21 cellular contexts compared by ENCODE assay signal in the genomic region with DNA sequence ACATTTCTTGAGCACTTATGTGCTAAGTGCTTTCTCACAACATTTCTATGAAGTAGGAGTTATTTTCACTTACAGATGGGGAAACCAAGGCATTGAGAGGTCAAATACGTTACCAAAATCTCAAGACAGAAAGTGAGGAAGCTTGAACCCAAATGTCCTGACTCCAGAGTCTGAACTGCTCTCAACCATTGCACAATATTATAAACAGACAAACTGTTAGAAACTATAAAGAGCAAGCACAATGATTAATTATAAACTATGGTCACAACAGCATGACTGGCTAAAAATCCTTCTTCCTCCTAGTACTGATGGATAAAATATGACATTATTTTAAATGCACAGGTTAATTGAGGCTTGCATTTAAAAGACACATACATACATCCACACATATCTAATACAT.
DNase-seq lines count a peak whose midpoint lies in the region; ATAC-seq, FAIRE-seq and TF ChIP-seq lines count a peak whose summit lies in the region.
"Had no signal": no experiment of that assay in that cellular context is flagged by ENCODE, and none has a peak within 500 bp of the region (broad histone marks: within the 10 kb centered on the region; RNA-seq: fewer than 3 reads in every experiment).

No MANE protein-coding gene starts in this region.

- no peak overlapping the region for H4K91ac ChIP-seq in H1 (replicated peaks; ENCODE audit: insufficient read length, low read length)

- POLR2A ChIA-PET in H1 (lab: Charles Lee; ENCODE audit: partially characterized antibody): interaction anchor here (0.7 kb wide), 1 partner anchor 65 kb away, joined by 3 read pairs; no protein-coding TSS in a partner anchor

- intact Hi-C loops in activated CD4-positive, alpha-beta T cell treated with anti-CD3 and anti-CD28 coated beads, Interleukin-2, amount 10 ng/mL, durations not matched to agents 24 days and 14 days (cut with micrococcal nuclease): no loop called here

- no peak overlapping the region for H2BK120ac ChIP-seq in H1 (replicated peaks; ENCODE audit: low read depth, low read length)

- no peaks in the 10 kb centered on the region for H3K9me2 ChIP-seq in Loucy (replicated peaks; ENCODE audit: low read depth, low read length)

- TF ChIP-seq EP300 in H1 (IDR thresholded peaks at IDR 0.05; ENCODE audit: borderline replicate concordance in 1 of 2, low read depth in 2 of 2, low read length in 2 of 2): no peak

- no peaks in the 10 kb centered on the region for H3K23me2 ChIP-seq in H1 (ENCODE audit: low read depth, low read length)

- H3K27me3 ChIP-seq in Loucy (ENCODE audit: insufficient read depth, low read length, poor library complexity, severe bottlenecking) (no peaks in the 10 kb centered on the region), H1 (replicated peaks in 1 of 4; ENCODE audit: control insufficient read depth in 3 of 4, extremely low read depth in 1 of 4, insufficient read depth in 3 of 4, low read length in 3 of 4) (no peaks in the 10 kb centered on the region), neural progenitor cell (no peaks in the 10 kb centered on the region)

- no peaks in the 10 kb centered on the region for H3K4me1 Mint-ChIP-seq in neural progenitor cell
- no peaks in the 10 kb centered on the region for H3K4me1 Mint-ChIP-seq in activated CD4-positive, alpha-beta T cell treated with anti-CD3 and anti-CD28 coated beads, Interleukin-2, amount 10 ng/mL, durations not matched to agents 24 days and 14 days

- no peak for TF ChIP-seq POLR2A in H1 (IDR thresholded peaks at IDR 0.05; ENCODE audit: control extremely low read depth in 1 of 2, low read depth in 2 of 2, low read length in 2 of 2)

- TF ChIP-seq RAD21 in H1 (IDR thresholded peaks at IDR 0.05 in 1 of 2, conservative IDR thresholded peaks at IDR 0.05 in 1 of 2; ENCODE audit: low read depth in 2 of 2, low read length in 2 of 2): no peak

- H3K56ac ChIP-seq in H1 (replicated peaks; ENCODE audit: insufficient read length, low read depth, low read length): no peak overlapping the region

- H3K27ac Mint-ChIP-seq in neural progenitor cell: no peak overlapping the region
- H3K27ac Mint-ChIP-seq in activated CD4-positive, alpha-beta T cell treated with anti-CD3 and anti-CD28 coated beads, Interleukin-2, amount 10 ng/mL, durations not matched to agents 24 days and 14 days: no peak overlapping the region
- H3K27ac Mint-ChIP-seq: CD4-positive, alpha-beta T cell; GM23338; HFFc6 had no signal

- CTCF ChIA-PET in H1 (lab: Charles Lee; ENCODE audit: partially characterized antibody): interaction anchor here (2.3 kb wide), 1 partner anchor 27 kb away, joined by 5 read pairs; no protein-coding TSS in a partner anchor

- no peak overlapping the region for H2BK20ac ChIP-seq in H1 (ENCODE audit: low read length)

- H3K36me3 ChIP-seq in Loucy (ENCODE audit: insufficient read depth, low read length) (no peaks in the 10 kb centered on the region), H1 (ENCODE audit: control insufficient read depth in 2 of 4, insufficient read depth in 4 of 4, low read length in 3 of 4) (no peaks in the 10 kb centered on the region), neural progenitor cell (no peaks in the 10 kb centered on the region)

- peak overlapping the region; percentile 9; the same call in 1 of the 2 replicates for H2AFZ ChIP-seq in Loucy (ENCODE audit: low read length)
- H2AFZ ChIP-seq in H1 (ENCODE audit: low read length): 0 out of 2 replicates have a peak overlapping the region, but pooled peaks have one; percentile 2
- peak overlapping the region; percentile 18 for H2AFZ ChIP-seq in neural progenitor cell (replicated peaks)
- H2AFZ ChIP-seq: GM23338 had no signal

- no peak overlapping the region for H4K8ac ChIP-seq in H1 (ENCODE audit: extremely low read depth, insufficient read depth, low read length)

- H3K9me3 Mint-ChIP-seq in neural progenitor cell: peaks cover 3% of the 10 kb centered on the region
- H3K9me3 Mint-ChIP-seq in activated CD4-positive, alpha-beta T cell treated with anti-CD3 and anti-CD28 coated beads, Interleukin-2, amount 10 ng/mL, durations not matched to agents 24 days and 14 days: no peaks in the 10 kb centered on the region
- H3K9me3 Mint-ChIP-seq: HFFc6 had no signal

- no peak overlapping the region for H3K18ac ChIP-seq in H1 (ENCODE audit: extremely low read depth, low read length)

- H3K4me3 ChIP-seq in Loucy (ENCODE audit: low read length, poor library complexity, severe bottlenecking) (no peak overlapping the region), H1 (ENCODE audit: extremely low read depth in 1 of 4, insufficient read depth in 2 of 4, low read depth in 3 of 4, low read length in 4 of 4) (no peak overlapping the region), neural progenitor cell (no peak overlapping the region)
- H3K4me3 ChIP-seq: GM23338 had no signal

- H3K79me1 ChIP-seq in H1 (ENCODE audit: low read depth, low read length): no peaks in the 10 kb centered on the region

- H3K9me3 ChIP-seq in Loucy (ENCODE audit: insufficient read depth, low read depth, low read length) (peaks cover 3% of the 10 kb centered on the region), H1 (ENCODE audit: insufficient read depth in 2 of 2, low read depth in 1 of 2, low read length in 1 of 2) (no peaks in the 10 kb centered on the region), neural progenitor cell (ENCODE audit: low read depth) (no peaks in the 10 kb centered on the region)
- H3K9me3 ChIP-seq: Caco-2 had no signal

- ATAC-seq in left lobe of liver: peak; percentile 75
- ATAC-seq: GM23338, HCT116 had no signal

- H3K14ac ChIP-seq in H1 (ENCODE audit: insufficient read length): no peak overlapping the region

- no peak overlapping the region for H3K23ac ChIP-seq in H1 (ENCODE audit: insufficient read length)

- no peak overlapping the region for H3K27ac ChIP-seq in H1 (ENCODE audit: low read depth, low read length)
- no peak overlapping the region for H3K27ac ChIP-seq in neural progenitor cell
- H3K27ac ChIP-seq: C4-2B had no signal

- H3K36me3 Mint-ChIP-seq in neural progenitor cell: no peaks in the 10 kb centered on the region
- no peaks in the 10 kb centered on the region for H3K36me3 Mint-ChIP-seq in activated CD4-positive, alpha-beta T cell treated with anti-CD3 and anti-CD28 coated beads, Interleukin-2, amount 10 ng/mL, durations not matched to agents 24 days and 14 days (ENCODE audit: low read depth)

- no peaks in the 10 kb centered on the region for H3K79me2 ChIP-seq in Loucy (ENCODE audit: insufficient read depth, low read length)
- H3K79me2 ChIP-seq in H1 (ENCODE audit: control insufficient read depth in 1 of 2, insufficient read depth in 2 of 2, low read length in 2 of 2): no peaks in the 10 kb centered on the region
- H3K79me2 ChIP-seq in neural progenitor cell (ENCODE audit: low read depth): no peaks in the 10 kb centered on the region

- H2BK12ac ChIP-seq in H1 (ENCODE audit: low read depth, low read length): no peak overlapping the region

- H3K4me2 ChIP-seq in Loucy (ENCODE audit: low read depth, low read length, poor library complexity, severe bottlenecking): no peak overlapping the region
- no peak overlapping the region for H3K4me2 ChIP-seq in H1 (ENCODE audit: insufficient read depth in 1 of 2, low read depth in 2 of 2, low read length in 2 of 2)
- no peak overlapping the region for H3K4me2 ChIP-seq in neural progenitor cell
- H3K4me2 ChIP-seq: GM23338 had no signal

- no peak overlapping the region for H2AK5ac ChIP-seq in H1 (ENCODE audit: low read depth, low read length)

- H3F3A ChIP-seq in Loucy (ENCODE audit: low read depth) (no peaks in the 10 kb centered on the region), neural progenitor cell (ENCODE audit: low read depth) (no peaks in the 10 kb centered on the region)

- FAIRE-seq in H1 (lab: Jason Lieb, UNC): no peak
- FAIRE-seq: A204.1, D721Med, G401.6, GM12891, HTR-8/SVneo had no signal

- H3K4me3 Mint-ChIP-seq in neural progenitor cell: no peak overlapping the region
- H3K4me3 Mint-ChIP-seq in activated CD4-positive, alpha-beta T cell treated with anti-CD3 and anti-CD28 coated beads, Interleukin-2, amount 10 ng/mL, durations not matched to agents 24 days and 14 days: no peak overlapping the region
- H3K4me3 Mint-ChIP-seq: CD4-positive, alpha-beta T cell; GM23338; HFFc6 had no signal

- no peak overlapping the region for H2BK5ac ChIP-seq in H1 (ENCODE audit: low read depth, low read length)

- H3K9ac ChIP-seq in Loucy (ENCODE audit: low read depth, low read length, poor library complexity, severe bottlenecking) (no peak overlapping the region), H1 (replicated peaks in 1 of 4; ENCODE audit: extremely low read depth in 1 of 4, low read depth in 3 of 4, low read length in 3 of 4) (no peak overlapping the region), neural progenitor cell (no peak overlapping the region)

- H4K20me1 ChIP-seq in Loucy (ENCODE audit: insufficient read depth, low read length, poor library complexity, severe bottlenecking): no peaks in the 10 kb centered on the region
- H4K20me1 ChIP-seq in H1 (replicated peaks in 1 of 2; ENCODE audit: control insufficient read depth in 1 of 2, insufficient read depth in 2 of 2, low read length in 2 of 2): no peaks in the 10 kb centered on the region
- no peaks in the 10 kb centered on the region for H4K20me1 ChIP-seq in neural progenitor cell (ENCODE audit: low read depth)

- H3K4me1 ChIP-seq in Loucy (ENCODE audit: insufficient read depth, low read length, poor library complexity, severe bottlenecking) (no peaks in the 10 kb centered on the region), H1 (replicated peaks in 1 of 4; ENCODE audit: control insufficient read depth in 3 of 4, insufficient read depth in 4 of 4, low read length in 3 of 4) (no peaks in the 10 kb centered on the region), neural progenitor cell (no peaks in the 10 kb centered on the region)
- H3K4me1 ChIP-seq: Caco-2 had no signal

- H2BK15ac ChIP-seq in H1 (ENCODE audit: low read length): no peak overlapping the region

- no peak for DNase-seq in H1 (ENCODE audit: low read depth in 1 of 2, low spot score in 2 of 2)
- no peak for DNase-seq in left lobe of liver (ENCODE audit: low spot score)
- no peak for DNase-seq in neural progenitor cell (ENCODE audit: low spot score)
- DNase-seq in NCI-H1105 (lab: John Stamatoyannopoulos, UW): no peak
- no peak for DNase-seq in nucleus accumbens (lab: John Stamatoyannopoulos, UW)
- DNase-seq in activated CD4-positive, alpha-beta T cell treated with anti-CD3 and anti-CD28 coated beads, Interleukin-2, amount 10 ng/mL, durations not matched to agents 24 days and 14 days: no peak
- no peak for DNase-seq in stimulated activated CD4-positive, alpha-beta T cell treated with anti-CD3 and anti-CD28 coated beads, Interleukin-2, amount 100 ng/mL, for 24 hours
- DNase-seq: AML-193; Caco-2; CD4-positive, alpha-beta T cell; H7; HFFc6 had no signal

- H4K5ac ChIP-seq in H1 (ENCODE audit: insufficient read length, low read depth, low read length): no peak overlapping the region

- TF ChIP-seq CTCF in Loucy (conservative IDR thresholded peaks at IDR 0.05; ENCODE audit: low read length) (no peak), H1 (IDR thresholded peaks at IDR 0.05; ENCODE audit: control extremely low read depth in 1 of 3, insufficient read depth in 1 of 3, low read depth in 1 of 3, low read length in 3 of 3) (no peak), neural progenitor cell (IDR thresholded peaks at IDR 0.05) (no peak)

- H3K4ac ChIP-seq in H1 (replicated peaks; ENCODE audit: insufficient read length, low read depth, low read length): no peak overlapping the region

- 79% methylated on average over 1 of the region's 1 CpG; no CpG with 5 or more reads in 1 of the 2 experiments for WGBS in H1 (ENCODE audit: extremely low coverage in 1 of 2, insufficient coverage in 1 of 2, insufficient read length in 1 of 2, insufficient replicate concordance in 2 of 2, low coverage in 1 of 2, low lambda C conversion rate in 2 of 2, missing lambda C conversion rate in 1 of 2), 2 experiments

- peaks cover 2% of the 10 kb centered on the region for H3K27me3 Mint-ChIP-seq in neural progenitor cell (ENCODE audit: insufficient read depth, low read depth)
- peaks cover 17% of the 10 kb centered on the region for H3K27me3 Mint-ChIP-seq in activated CD4-positive, alpha-beta T cell treated with anti-CD3 and anti-CD28 coated beads, Interleukin-2, amount 10 ng/mL, durations not matched to agents 24 days and 14 days
